16 cellular contexts compared by ENCODE assay signal in genomic region chr14:95525999-95526398, GRCh38. TPM values are rescaled to one million over a fixed set of nuclear protein-coding genes. Genes with fewer than 3 reads are reported as not detected.
DNase-seq lines count a peak whose midpoint lies in the region; ATAC-seq, FAIRE-seq and TF ChIP-seq lines count a peak whose summit lies in the region.
"Had no signal": no experiment of that assay in that cellular context is flagged by ENCODE, and none has a peak within 500 bp of the region (broad histone marks: within the 10 kb centered on the region; RNA-seq: fewer than 3 reads in every experiment).

No MANE protein-coding gene starts in this region.

- H3K79me2 ChIP-seq in ACC112 (ENCODE audit: control insufficient read depth, insufficient read depth, low read length, unreplicated experiment) = peaks cover 15% of the 10 kb centered on the region

- CTCF ChIA-PET in CD8-positive, alpha-beta memory T cell (lab: Charles Lee) = interaction anchor here (0.6 to 4.7 kb wide), 7 partner anchors 8 to 100 kb away, joined by 3 to 110 read pairs (median 22); partner anchors contain the start of genes GLRX5 and SYNE3

- H3K4me3 ChIP-seq in ACC112 (ENCODE audit: low read depth, low read length) = no peak overlapping the region
- no peak overlapping the region for H3K4me3 ChIP-seq in CD8-positive, alpha-beta memory T cell (ENCODE audit: low read length)
- H3K4me3 ChIP-seq: MG63, pancreas, SJCRH30 had no signal

- DNase-seq in CD8-positive, alpha-beta memory T cell = no peak
- DNase-seq in activated T-helper 1 cell treated with anti-CD3 and anti-CD28 coated beads, Interleukin-12 subunit alpha, Interleukin-12 subunit beta, Interleukin-2, Interleukin-4 antibody, amounts not matched to agents 30 ng/mL and 10 ng/mL and 1 ng/mL, durations not matched to agents 14 hours and 24 hours and 36 hours (ENCODE audit: low spot score) = no peak
- no peak for DNase-seq in nephron progenitor cell
- no peak for DNase-seq in NCI-H526 (lab: John Stamatoyannopoulos, UW)
- no peak for DNase-seq in frontal cortex (ENCODE audit: low spot score in 2 of 2)
- DNase-seq in GM19238 (ENCODE audit: insufficient read length, low spot score) = no peak
- DNase-seq: activated T-cell treated with anti-CD3 and anti-CD28 coated beads for 4 hours; effector memory CD4-positive, alpha-beta T cell; MG63; NCI-H2081; pancreas; SJCRH30 had no signal

- intact Hi-C loops in activated T-helper 1 cell treated with anti-CD3 and anti-CD28 coated beads, Interleukin-12 subunit alpha, Interleukin-12 subunit beta, Interleukin-2, Interleukin-4 antibody, amounts not matched to agents 30 ng/mL and 10 ng/mL and 1 ng/mL, durations not matched to agents 14 hours and 24 hours and 36 hours (cut with micrococcal nuclease) = no loop called here

- no peaks in the 10 kb centered on the region for H3K9me3 ChIP-seq in CD8-positive, alpha-beta memory T cell (ENCODE audit: low read length)
- H3K9me3 ChIP-seq: MG63, pancreas, SJCRH30 had no signal

- no peak overlapping the region for H2AFZ ChIP-seq in ACC112 (ENCODE audit: low read length, unreplicated experiment)

- POLR2A ChIA-PET in CD8-positive, alpha-beta memory T cell (lab: Charles Lee) = no interaction called here

- TF ChIP-seq CTCF in nephron progenitor cell (IDR thresholded peaks at IDR 0.05) = no peak

- no peaks in the 10 kb centered on the region for H3K9me3 Mint-ChIP-seq in CD8-positive, alpha-beta memory T cell
- H3K9me3 Mint-ChIP-seq in activated T-helper 1 cell treated with anti-CD3 and anti-CD28 coated beads, Interleukin-12 subunit alpha, Interleukin-12 subunit beta, Interleukin-2, Interleukin-4 antibody, amounts not matched to agents 30 ng/mL and 10 ng/mL and 1 ng/mL, durations not matched to agents 14 hours and 24 hours and 36 hours = no peaks in the 10 kb centered on the region
- H3K9me3 Mint-ChIP-seq in nephron progenitor cell = no peaks in the 10 kb centered on the region
- H3K9me3 Mint-ChIP-seq: brain had no signal

- peaks cover 65% of the 10 kb centered on the region for H3K4me1 ChIP-seq in ACC112 (ENCODE audit: control insufficient read depth, insufficient read depth, low read length, unreplicated experiment)
- peaks cover 54% of the 10 kb centered on the region for H3K4me1 ChIP-seq in CD8-positive, alpha-beta memory T cell (ENCODE audit: insufficient read depth, low read length)

- peaks cover 0 to 13% (median 0%) of the 10 kb centered on the region in 3 donors for H3K36me3 Mint-ChIP-seq in CD8-positive, alpha-beta memory T cell
- peaks cover 10% of the 10 kb centered on the region for H3K36me3 Mint-ChIP-seq in activated T-helper 1 cell treated with anti-CD3 and anti-CD28 coated beads, Interleukin-12 subunit alpha, Interleukin-12 subunit beta, Interleukin-2, Interleukin-4 antibody, amounts not matched to agents 30 ng/mL and 10 ng/mL and 1 ng/mL, durations not matched to agents 14 hours and 24 hours and 36 hours (ENCODE audit: low read depth)
- H3K36me3 Mint-ChIP-seq in nephron progenitor cell (ENCODE audit: low read depth) = peaks cover 16% of the 10 kb centered on the region
- H3K36me3 Mint-ChIP-seq: brain had no signal

- no peaks in the 10 kb centered on the region for H3K36me3 ChIP-seq in ACC112 (ENCODE audit: insufficient read depth, low read length)
- H3K36me3 ChIP-seq in CD8-positive, alpha-beta memory T cell (ENCODE audit: insufficient read depth, low read length) = no peaks in the 10 kb centered on the region
- H3K36me3 ChIP-seq: pancreas, SJCRH30 had no signal

- H3K4me3 Mint-ChIP-seq in CD8-positive, alpha-beta memory T cell = peak overlapping the region in 1 of 7 donors; percentile 45
- no peak overlapping the region for H3K4me3 Mint-ChIP-seq in activated T-helper 1 cell treated with anti-CD3 and anti-CD28 coated beads, Interleukin-12 subunit alpha, Interleukin-12 subunit beta, Interleukin-2, Interleukin-4 antibody, amounts not matched to agents 30 ng/mL and 10 ng/mL and 1 ng/mL, durations not matched to agents 14 hours and 24 hours and 36 hours
- no peak overlapping the region for H3K4me3 Mint-ChIP-seq in nephron progenitor cell
- H3K4me3 Mint-ChIP-seq: B cell, brain had no signal

- peak overlapping the region; percentile 66; the same call in 1 of the 2 replicates for H3K27ac ChIP-seq in ACC112 (ENCODE audit: low read depth, low read length)
- H3K27ac ChIP-seq in CD8-positive, alpha-beta memory T cell (ENCODE audit: low read depth, low read length) = no peak overlapping the region
- H3K27ac ChIP-seq: pancreas, SJCRH30 had no signal

- peaks cover 47 to 76% (median 65%) of the 10 kb centered on the region in 3 donors for H3K4me1 Mint-ChIP-seq in CD8-positive, alpha-beta memory T cell
- peaks cover 77% of the 10 kb centered on the region for H3K4me1 Mint-ChIP-seq in activated T-helper 1 cell treated with anti-CD3 and anti-CD28 coated beads, Interleukin-12 subunit alpha, Interleukin-12 subunit beta, Interleukin-2, Interleukin-4 antibody, amounts not matched to agents 30 ng/mL and 10 ng/mL and 1 ng/mL, durations not matched to agents 14 hours and 24 hours and 36 hours (ENCODE audit: low read depth)
- peaks cover 41% of the 10 kb centered on the region for H3K4me1 Mint-ChIP-seq in nephron progenitor cell

- H3K27me3 Mint-ChIP-seq in CD8-positive, alpha-beta memory T cell = no peaks in the 10 kb centered on the region
- H3K27me3 Mint-ChIP-seq in activated T-helper 1 cell treated with anti-CD3 and anti-CD28 coated beads, Interleukin-12 subunit alpha, Interleukin-12 subunit beta, Interleukin-2, Interleukin-4 antibody, amounts not matched to agents 30 ng/mL and 10 ng/mL and 1 ng/mL, durations not matched to agents 14 hours and 24 hours and 36 hours (ENCODE audit: insufficient read depth) = no peaks in the 10 kb centered on the region
- H3K27me3 Mint-ChIP-seq in nephron progenitor cell (ENCODE audit: low read depth, poor library complexity) = peaks cover 11% of the 10 kb centered on the region
- H3K27me3 Mint-ChIP-seq: B cell had no signal

- H3K27ac Mint-ChIP-seq in CD8-positive, alpha-beta memory T cell = peak overlapping the region in 7 of 8 donors; percentile 23 to 92 (median 66)
- H3K27ac Mint-ChIP-seq in activated T-helper 1 cell treated with anti-CD3 and anti-CD28 coated beads, Interleukin-12 subunit alpha, Interleukin-12 subunit beta, Interleukin-2, Interleukin-4 antibody, amounts not matched to agents 30 ng/mL and 10 ng/mL and 1 ng/mL, durations not matched to agents 14 hours and 24 hours and 36 hours = peak overlapping the region; percentile 73
- H3K27ac Mint-ChIP-seq in nephron progenitor cell = peak overlapping the region; percentile 43
- H3K27ac Mint-ChIP-seq: B cell had no signal

- no peak for FAIRE-seq in frontal cortex (lab: Jason Lieb, UNC)
- FAIRE-seq: pancreas had no signal

- H3K27me3 ChIP-seq in ACC112 (ENCODE audit: insufficient read depth, low read length) = no peaks in the 10 kb centered on the region
- H3K27me3 ChIP-seq in CD8-positive, alpha-beta memory T cell (ENCODE audit: insufficient read depth, low read length, poor library complexity, severe bottlenecking) = no peaks in the 10 kb centered on the region
- H3K27me3 ChIP-seq: MG63, pancreas, SJCRH30 had no signal

- no peak for ATAC-seq in HG03139 (IDR thresholded peaks at IDR 0.05; ENCODE audit: unreplicated experiment)

RNA-seq across cellular contexts. Expression of gene GLRX5, which starts 8.9 kb away (rescaled TPM):
- 10 to 100 TPM; 52.9 to 54.6 TPM for total RNA-seq in CD8-positive, alpha-beta memory T cell
- 72.9 TPM for polyA plus RNA-seq in CD8-positive, alpha-beta memory T cell
- total RNA-seq in activated T-helper 1 cell treated with anti-CD3 and anti-CD28 coated beads, Interleukin-12 subunit alpha, Interleukin-12 subunit beta, Interleukin-2, Interleukin-4 antibody, amounts not matched to agents 30 ng/mL and 10 ng/mL and 1 ng/mL, durations not matched to agents 14 hours and 24 hours and 36 hours = 46.7 and 48.9 TPM in 2 replicates
- 31.8 TPM for total RNA-seq in frontal cortex

RNA-seq across cellular contexts. Expression of gene SYNE3, which starts 9.5 kb away (rescaled TPM):
- total RNA-seq in CD8-positive, alpha-beta memory T cell = 10 to 100 TPM; 37.6 to 39.7 TPM
- polyA plus RNA-seq in CD8-positive, alpha-beta memory T cell = 4.3 TPM
- 42.6 and 44.1 TPM in 2 replicates for total RNA-seq in activated T-helper 1 cell treated with anti-CD3 and anti-CD28 coated beads, Interleukin-12 subunit alpha, Interleukin-12 subunit beta, Interleukin-2, Interleukin-4 antibody, amounts not matched to agents 30 ng/mL and 10 ng/mL and 1 ng/mL, durations not matched to agents 14 hours and 24 hours and 36 hours
- 1.2 TPM for total RNA-seq in frontal cortex

Comparison
In these comparisons a context has a peak if more than half of its experiments do, and no peak if none do; other contexts are left out.
1. RNA of gene SYNE3, which starts 9.5 kb away (total RNA-seq): 42.6 to 44.1 TPM in activated T-helper 1 cell treated with anti-CD3 and anti-CD28 coated beads, Interleukin-12 subunit alpha, Interleukin-12 subunit beta, Interleukin-2, Interleukin-4 antibody, amounts not matched to agents 30 ng/mL and 10 ng/mL and 1 ng/mL, durations not matched to agents 14 hours and 24 hours and 36 hours and 37.6 to 39.7 TPM in CD8-positive, alpha-beta memory T cell; 1.2 TPM in frontal cortex (single experiment); every median in the first group is over 10 times any median in the second.
2. Peak in every context shown above with its lines, with median percentiles within 50 percentile points of each other: H3K27ac Mint-ChIP-seq.